In genomic region chr1:227428803-227429202, GRCh38 we compare ENCODE assay signal across 10 cellular contexts.
DNase-seq lines count a peak whose midpoint lies in the region; ATAC-seq and TF ChIP-seq lines count a peak whose summit lies in the region.
"Had no signal": no experiment of that assay in that cellular context is flagged by ENCODE, and none has a peak within 500 bp of the region (broad histone marks: within the 10 kb centered on the region; RNA-seq: fewer than 3 reads in every experiment).

No MANE protein-coding gene starts in this region.

- H4K20me1 ChIP-seq in mammary epithelial cell (ENCODE audit: insufficient read depth, low read length), result no peaks in the 10 kb centered on the region

- no peaks in the 10 kb centered on the region for H3K4me1 ChIP-seq in mammary epithelial cell (ENCODE audit: insufficient read depth, low read length)
- peaks cover 36% of the 10 kb centered on the region for H3K4me1 ChIP-seq in mesodermal cell (ENCODE audit: control insufficient read depth, insufficient read depth, low read length, poor library complexity, severe bottlenecking)
- H3K4me1 ChIP-seq in aorta (ENCODE audit: control insufficient read depth in 1 of 2, insufficient read depth in 2 of 2, low read length in 2 of 2), result peaks cover 0 to 4% of the 10 kb centered on the region in 2 donors

- no peaks in the 10 kb centered on the region for H3K36me3 Mint-ChIP-seq in MCF 10A (ENCODE audit: insufficient read depth, unreplicated experiment)
- H3K36me3 Mint-ChIP-seq: natural killer cell had no signal

- WGBS in mammary epithelial cell (ENCODE audit: low coverage, missing lambda C conversion rate), result 28% methylated on average over 3 of the region's 4 CpGs
- 85 to 86% methylated on average over 2 to 4 of the region's 4 CpGs for WGBS in mesodermal cell (ENCODE audit: insufficient coverage in 2 of 2), 2 experiments
- 0 to 6% methylated on average over 4 of the region's 4 CpGs for WGBS in aorta, 2 donors

- no peak overlapping the region for H3K27ac ChIP-seq in mammary epithelial cell (ENCODE audit: insufficient read depth, low read depth, low read length)
- peak overlapping the region; percentile 96 for H3K27ac ChIP-seq in cingulate gyrus (ENCODE audit: low read depth, low read length)
- peak overlapping the region; percentile 80 for H3K27ac ChIP-seq in mesodermal cell (ENCODE audit: low read depth, low read length, severe bottlenecking)
- peak overlapping the region in 1 of 2 donors; percentile 81 for H3K27ac ChIP-seq in aorta (ENCODE audit: low read depth in 1 of 2, low read length in 2 of 2)

- intact Hi-C loops in MCF 10A (cut with micrococcal nuclease), result no loop called here
- intact Hi-C loops in mammary epithelial cell (cut with micrococcal nuclease), result no loop called here
- intact Hi-C loops in aorta (cut with DNase I), result no loop called here

- no peaks in the 10 kb centered on the region for H3K27me3 Mint-ChIP-seq in MCF 10A (ENCODE audit: insufficient read depth, unreplicated experiment)

- BruUV-seq in MCF 10A (replicated peaks; lab: Mats Ljungman, UMichigan) (no TSS peak), mammary epithelial cell (replicated peaks; lab: Mats Ljungman, UMichigan) (no TSS peak)

- H3K9me3 Mint-ChIP-seq in MCF 10A (ENCODE audit: unreplicated experiment), result no peaks in the 10 kb centered on the region
- H3K9me3 Mint-ChIP-seq: natural killer cell had no signal

- H3K9me3 ChIP-seq in mammary epithelial cell (replicated peaks; ENCODE audit: insufficient read depth, low read length) (no peaks in the 10 kb centered on the region), mesodermal cell (ENCODE audit: control insufficient read depth, low read length) (no peaks in the 10 kb centered on the region), aorta (ENCODE audit: control insufficient read depth, low read length) (no peaks in the 10 kb centered on the region)

- peak; percentile 30 for DNase-seq in MCF 10A (ENCODE audit: unreplicated experiment)
- no peak for DNase-seq in mammary epithelial cell
- DNase-seq in aorta, result no peak
- DNase-seq in Kasumi-1 (lab: John Stamatoyannopoulos, UW), result no peak
- DNase-seq in G401 (ENCODE audit: low spot score), result no peak
- DNase-seq: MM.1S, natural killer cell had no signal

- no peak overlapping the region for H3K4me2 ChIP-seq in mammary epithelial cell (ENCODE audit: insufficient read depth, low read depth, low read length)

- no peak overlapping the region for H3K9ac ChIP-seq in mammary epithelial cell (ENCODE audit: insufficient read depth, low read length)

- ATAC-seq in aorta (ENCODE audit: low FRiP score) (peak; percentile 37), GM21576 (IDR thresholded peaks at IDR 0.05; ENCODE audit: unreplicated experiment) (no peak)
- ATAC-seq: natural killer cell had no signal

- H3K36me3 ChIP-seq in mammary epithelial cell (ENCODE audit: insufficient read depth, low read length) (no peaks in the 10 kb centered on the region), mesodermal cell (ENCODE audit: control insufficient read depth, insufficient read depth, low read length) (no peaks in the 10 kb centered on the region), aorta (ENCODE audit: control insufficient read depth in 1 of 2, insufficient read depth in 2 of 2, low read length in 1 of 2) (no peaks in the 10 kb centered on the region)

- in situ Hi-C loops in mammary epithelial cell (cut with MboI; ENCODE audit: low sequenced_read_pairs in 2 of 2) (loop anchor here in 1 of 2 donors (25.0 kb wide), 3 partner anchors 192 to 517 kb away; no protein-coding TSS in a partner anchor), G401 (cut with HindIII; ENCODE audit: low sequenced_read_pairs) (no loop called here)

- H3K27me3 ChIP-seq in mammary epithelial cell (ENCODE audit: insufficient read depth, low read length) (no peaks in the 10 kb centered on the region), aorta (ENCODE audit: control insufficient read depth in 1 of 2, insufficient read depth in 2 of 2, low read length in 1 of 2) (no peaks in the 10 kb centered on the region)

- no peak overlapping the region for H2AFZ ChIP-seq in mammary epithelial cell (ENCODE audit: low read depth, low read length)

- H3K4me1 Mint-ChIP-seq in MCF 10A (ENCODE audit: insufficient read depth, unreplicated experiment), result no peaks in the 10 kb centered on the region
- H3K4me1 Mint-ChIP-seq: natural killer cell had no signal

- CTCF ChIA-PET in MCF 10A (lab: Yijun Ruan, JAX) (interaction anchor here (0.5 to 1.2 kb wide), 4 partner anchors 8 to 794 kb away, joined by 3 to 5 read pairs (median 3); no protein-coding TSS in a partner anchor), mammary epithelial cell (lab: Charles Lee; ENCODE audit: low non-redundant PET) (no interaction called here)

- dilution Hi-C loops in mammary epithelial cell (cut with HindIII; ENCODE audit: low sequenced_read_pairs), result no loop called here

- H3K4me3 Mint-ChIP-seq in MCF 10A (ENCODE audit: unreplicated experiment), result no peak overlapping the region
- H3K4me3 Mint-ChIP-seq: natural killer cell had no signal

- TF ChIP-seq CTCF in MCF 10A (IDR thresholded peaks at IDR 0.05; ENCODE audit: unreplicated experiment) (no peak), mammary epithelial cell (conservative IDR thresholded peaks at IDR 0.05 in 1 of 2, IDR thresholded peaks at IDR 0.05 in 1 of 2; ENCODE audit: extremely low read depth in 1 of 2, insufficient read depth in 1 of 2, low read depth in 1 of 2, low read length in 2 of 2) (no peak)

- H3K79me2 ChIP-seq in mammary epithelial cell (ENCODE audit: insufficient read depth, low read length), result no peaks in the 10 kb centered on the region

- H3K4me3 ChIP-seq in mammary epithelial cell (replicated peaks in 1 of 3; ENCODE audit: insufficient read depth in 1 of 3, low read depth in 2 of 3, low read length in 3 of 3) (no peak overlapping the region), mesodermal cell (ENCODE audit: extremely low read depth, insufficient read depth, low read length, poor library complexity, severe bottlenecking) (no peak overlapping the region), aorta (ENCODE audit: low read length in 2 of 2) (no peak overlapping the region)

- POLR2A ChIA-PET in MCF 10A (lab: Yijun Ruan, JAX), result no interaction called here

- H3K27ac Mint-ChIP-seq in MCF 10A (ENCODE audit: low read depth, unreplicated experiment), result no peak overlapping the region
- H3K27ac Mint-ChIP-seq: natural killer cell had no signal
